16 cellular contexts compared by ENCODE assay signal in the genomic region with DNA sequence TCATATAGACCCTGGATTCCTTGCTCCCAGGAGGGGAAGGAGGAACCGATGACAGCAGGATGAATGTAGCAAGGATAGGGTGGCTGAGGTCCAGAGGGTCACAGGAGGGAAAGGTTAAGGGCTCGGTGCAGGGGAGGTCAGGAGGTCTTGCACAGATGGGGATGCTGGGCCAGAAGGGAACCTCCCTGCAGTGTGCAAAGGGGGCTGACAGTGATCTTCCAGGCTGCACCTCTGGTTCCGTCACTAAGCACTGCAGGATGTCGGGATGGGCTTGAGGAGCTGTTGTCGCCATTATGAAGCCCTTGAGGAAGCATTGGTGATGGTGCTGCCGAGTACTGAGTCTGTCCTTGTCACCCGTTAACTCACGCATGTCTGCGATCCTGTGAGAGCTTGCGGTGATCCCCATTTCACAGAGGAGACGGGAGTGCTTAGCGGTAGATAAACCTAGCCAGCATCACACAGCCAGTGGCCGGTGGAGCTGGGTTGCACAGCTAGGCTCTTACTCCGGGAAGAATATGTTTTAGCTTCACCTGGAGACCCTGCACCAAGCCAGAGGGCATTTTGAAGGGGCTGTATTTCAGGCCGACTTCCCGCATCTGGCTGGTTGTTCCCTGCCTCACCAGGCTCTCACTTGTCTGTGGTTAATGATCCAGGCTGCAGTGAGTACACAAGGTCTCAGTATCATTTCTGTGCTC.
DNase-seq lines count a peak whose midpoint lies in the region; ATAC-seq, FAIRE-seq and TF ChIP-seq lines count a peak whose summit lies in the region.
"Had no signal": no experiment of that assay in that cellular context is flagged by ENCODE, and none has a peak within 500 bp of the region (broad histone marks: within the 10 kb centered on the region; RNA-seq: fewer than 3 reads in every experiment).

No MANE protein-coding gene starts in this region.

- 97% methylated on average over 11 of the region's 16 CpGs for WGBS in SK-N-SH (ENCODE audit: low lambda C conversion rate)

- no peak for TF ChIP-seq CTCF in VCaP (conservative IDR thresholded peaks at IDR 0.05)
- no peak for TF ChIP-seq CTCF in keratinocyte (optimal IDR thresholded peaks at IDR 0.05 in 1 of 3, IDR thresholded peaks at IDR 0.05 in 1 of 3, conservative IDR thresholded peaks at IDR 0.05 in 1 of 3; ENCODE audit: extremely low read depth in 1 of 3, insufficient read depth in 2 of 3, low read length in 3 of 3)
- no peak for TF ChIP-seq CTCF in progenitor cell of endocrine pancreas (IDR thresholded peaks at IDR 0.05; ENCODE audit: unreplicated experiment)
- TF ChIP-seq CTCF in SK-N-SH (IDR thresholded peaks at IDR 0.05), result no peak

- dilution Hi-C loops in keratinocyte (cut with MboI; ENCODE audit: extremely low pct_ligation_motif_present, low sequenced_read_pairs), result no loop called here

- TF ChIP-seq EP300 in SK-N-SH (IDR thresholded peaks at IDR 0.05; ENCODE audit: borderline replicate concordance in 1 of 2, low read depth in 1 of 2, low read length in 1 of 2), result no peak

- no peaks in the 10 kb centered on the region for H3F3A ChIP-seq in SK-N-SH (replicated peaks; ENCODE audit: insufficient read depth)

- peaks cover 0 to 7% (median 0%) of the 10 kb centered on the region in 11 experiments; a peak in 4 of 22 replicates for H3K9me3 ChIP-seq in BLaER1 treated with 17β-estradiol and CSF1 and Interleukin-3, amounts not matched to agents 10 nM and 100 nM (replicated peaks in 1 of 11)
- H3K9me3 ChIP-seq in keratinocyte (ENCODE audit: control insufficient read depth, low read depth, low read length) (no peaks in the 10 kb centered on the region), SK-N-SH (no peaks in the 10 kb centered on the region)
- H3K9me3 ChIP-seq: HAP-1, neutrophil had no signal

- no peaks in the 10 kb centered on the region for H3K9me2 ChIP-seq in SK-N-SH

- POLR2A ChIA-PET in SK-N-SH (lab: Yijun Ruan, JAX), result interaction anchor here (0.8 kb wide), 1 partner anchor 120 kb away, joined by 3 read pairs; a partner anchor contains a TSS

- H3K36me3 ChIP-seq in BLaER1 treated with 17β-estradiol and CSF1 and Interleukin-3, amounts not matched to agents 10 nM and 100 nM, result peaks cover 0 to 41% (median 0%) of the 10 kb centered on the region in 11 experiments; a peak in 6 of 22 replicates
- H3K36me3 ChIP-seq in keratinocyte (ENCODE audit: control insufficient read depth in 2 of 2, extremely low read depth in 1 of 2, insufficient read depth in 2 of 2, low read length in 2 of 2), result peaks cover 2 to 7% of the 10 kb centered on the region in 2 experiments
- no peaks in the 10 kb centered on the region for H3K36me3 ChIP-seq in SK-N-SH (replicated peaks in 1 of 2; ENCODE audit: control insufficient read depth in 1 of 2, insufficient read depth in 2 of 2, low read length in 1 of 2)
- H3K36me3 ChIP-seq: HAP-1 had no signal

- ATAC-seq in HG02970 (IDR thresholded peaks at IDR 0.05; ENCODE audit: low FRiP score, unreplicated experiment) (no peak), HG02623 (IDR thresholded peaks at IDR 0.05; ENCODE audit: unreplicated experiment) (no peak)

- H3K9me1 ChIP-seq in keratinocyte (ENCODE audit: control insufficient read depth, extremely low read depth, insufficient read depth, low read length), result no peaks in the 10 kb centered on the region

- peaks cover 0 to 85% (median 0%) of the 10 kb centered on the region in 11 experiments; a peak in 10 of 22 replicates for H4K20me1 ChIP-seq in BLaER1 treated with 17β-estradiol and CSF1 and Interleukin-3, amounts not matched to agents 10 nM and 100 nM
- H4K20me1 ChIP-seq in keratinocyte (ENCODE audit: control insufficient read depth, extremely low read depth, insufficient read depth, low read length) (no peaks in the 10 kb centered on the region), SK-N-SH (ENCODE audit: insufficient read depth) (no peaks in the 10 kb centered on the region)

- H3K9ac ChIP-seq in BLaER1 treated with 17β-estradiol and CSF1 and Interleukin-3, amounts not matched to agents 10 nM and 100 nM, result peak overlapping the region in 1 of 11 experiments; percentile 30; a peak in 2 of 22 replicates
- H3K9ac ChIP-seq in keratinocyte (ENCODE audit: control insufficient read depth, extremely low read depth, insufficient read depth, low read length) (no peak overlapping the region), SK-N-SH (no peak overlapping the region)

- H3K9me3 Mint-ChIP-seq in progenitor cell of endocrine pancreas (ENCODE audit: low read depth), result no peaks in the 10 kb centered on the region
- H3K9me3 Mint-ChIP-seq: activated naive CD8-positive, alpha-beta T cell treated with anti-CD3 and anti-CD28 coated beads for 36 hours; T-helper 1 cell treated with Interleukin-12 subunit alpha and Interleukin-12 subunit beta and Interleukin-4 antibody, amounts not matched to agents 30 μg/mL and 1 μg/mL, for 36 hours had no signal

- peak overlapping the region; percentile 51 for H3K27ac Mint-ChIP-seq in progenitor cell of endocrine pancreas
- H3K27ac Mint-ChIP-seq: activated naive CD8-positive, alpha-beta T cell treated with anti-CD3 and anti-CD28 coated beads for 36 hours; T-helper 1 cell treated with Interleukin-12 subunit alpha and Interleukin-12 subunit beta and Interleukin-4 antibody, amounts not matched to agents 30 μg/mL and 1 μg/mL, for 36 hours had no signal

- H2AFZ ChIP-seq in keratinocyte (ENCODE audit: control insufficient read depth, low read length) (no peak overlapping the region), SK-N-SH (ENCODE audit: low read depth) (no peak overlapping the region)

- peak overlapping the region in 8 of 11 experiments; percentile 29 to 86 (median 62); a peak in 13 of 22 replicates for H3K4me2 ChIP-seq in BLaER1 treated with 17β-estradiol and CSF1 and Interleukin-3, amounts not matched to agents 10 nM and 100 nM
- no peak overlapping the region for H3K4me2 ChIP-seq in keratinocyte (ENCODE audit: control insufficient read depth, extremely low read depth, insufficient read depth, low read depth, low read length)
- H3K4me2 ChIP-seq in SK-N-SH, result no peak overlapping the region

- no peak overlapping the region for H3K4me3 Mint-ChIP-seq in progenitor cell of endocrine pancreas (ENCODE audit: low read depth)
- H3K4me3 Mint-ChIP-seq: activated naive CD8-positive, alpha-beta T cell treated with anti-CD3 and anti-CD28 coated beads for 36 hours; T-helper 1 cell treated with Interleukin-12 subunit alpha and Interleukin-12 subunit beta and Interleukin-4 antibody, amounts not matched to agents 30 μg/mL and 1 μg/mL, for 36 hours had no signal

- TF ChIP-seq RAD21 in SK-N-SH (IDR thresholded peaks at IDR 0.05; ENCODE audit: low read length), result no peak

- H3K4me1 Mint-ChIP-seq in progenitor cell of endocrine pancreas (ENCODE audit: low read depth), result peaks cover 15% of the 10 kb centered on the region

- H3K27me3 Mint-ChIP-seq in progenitor cell of endocrine pancreas, result no peaks in the 10 kb centered on the region
- H3K27me3 Mint-ChIP-seq: activated naive CD8-positive, alpha-beta T cell treated with anti-CD3 and anti-CD28 coated beads for 36 hours had no signal

- CTCF ChIA-PET in SK-N-SH (lab: Yijun Ruan, JAX), result interaction anchor here (0.6 to 6.1 kb wide), 6 partner anchors 10 to 1083 kb away, joined by 3 to 81 read pairs (median 4); no protein-coding TSS in a partner anchor

- no peak overlapping the region for H3K4me3 ChIP-seq in BLaER1 treated with 17β-estradiol and CSF1 and Interleukin-3, amounts not matched to agents 10 nM and 100 nM
- H3K4me3 ChIP-seq in keratinocyte (ENCODE audit: control insufficient read depth in 2 of 3, extremely low read depth in 1 of 3, insufficient read depth in 2 of 3, low read depth in 1 of 3, low read length in 3 of 3) (no peak overlapping the region), SK-N-SH (ENCODE audit: low read depth in 2 of 2, low read length in 1 of 2) (no peak overlapping the region)
- H3K4me3 ChIP-seq: HAP-1 had no signal

- no peaks in the 10 kb centered on the region for H3K27me3 ChIP-seq in BLaER1 treated with 17β-estradiol and CSF1 and Interleukin-3, amounts not matched to agents 10 nM and 100 nM
- H3K27me3 ChIP-seq in keratinocyte (ENCODE audit: control insufficient read depth, extremely low read depth, insufficient read depth, low read length) (no peaks in the 10 kb centered on the region), SK-N-SH (ENCODE audit: insufficient read depth) (no peaks in the 10 kb centered on the region)
- H3K27me3 ChIP-seq: neutrophil had no signal

- no peaks in the 10 kb centered on the region for H3K36me3 Mint-ChIP-seq in progenitor cell of endocrine pancreas (ENCODE audit: insufficient read depth)

- H3K4me1 ChIP-seq in BLaER1 treated with 17β-estradiol and CSF1 and Interleukin-3, amounts not matched to agents 10 nM and 100 nM, result peaks cover 18 to 83% (median 62%) of the 10 kb centered on the region in 10 experiments
- H3K4me1 ChIP-seq in keratinocyte (ENCODE audit: control insufficient read depth, extremely low read depth, insufficient read depth, low read length) (peaks cover 17% of the 10 kb centered on the region), SK-N-SH (ENCODE audit: control insufficient read depth in 1 of 2, insufficient read depth in 2 of 2, low read depth in 1 of 2, low read length in 1 of 2) (peaks cover 3 to 12% of the 10 kb centered on the region in 2 experiments; a peak in 2 of 4 replicates)

- H3K79me2 ChIP-seq in keratinocyte (ENCODE audit: control insufficient read depth, insufficient read depth, low read length), result no peaks in the 10 kb centered on the region
- H3K79me2 ChIP-seq in SK-N-SH (ENCODE audit: insufficient read depth), result no peaks in the 10 kb centered on the region

- 0 out of 22 replicates have a peak overlapping the region, but pooled peaks of 1 of the 11 experiments have one; percentile 5 for H3K27ac ChIP-seq in BLaER1 treated with 17β-estradiol and CSF1 and Interleukin-3, amounts not matched to agents 10 nM and 100 nM
- H3K27ac ChIP-seq in VCaP, result peak overlapping the region; percentile 52
- H3K27ac ChIP-seq in keratinocyte (ENCODE audit: control insufficient read depth, insufficient read depth, low read length), result no peak overlapping the region
- H3K27ac ChIP-seq in SK-N-SH (ENCODE audit: low read depth in 2 of 2, low read length in 1 of 2), result no peak overlapping the region
- H3K27ac ChIP-seq: neutrophil had no signal

- FAIRE-seq in keratinocyte (lab: Jason Lieb, UNC), result peak; percentile 17

- DNase-seq in keratinocyte (ENCODE audit: low read depth, low spot score) (no peak), progenitor cell of endocrine pancreas (ENCODE audit: low spot score, unreplicated experiment) (no peak), SK-N-SH (no peak), DMS53 treated with DMSO at 0.1 percent for 48 hours (lab: John Stamatoyannopoulos, UW; ENCODE audit: unreplicated experiment) (no peak)
- DNase-seq: activated CD8-positive, alpha-beta memory T cell treated with anti-CD3 and anti-CD28 coated beads, Interleukin-2, amount 50 U/mL, for 48 hours; activated naive CD8-positive, alpha-beta T cell treated with anti-CD3 and anti-CD28 coated beads for 36 hours; KBM-7; NCI-H146; NCI-H524 treated with DMSO at 0.1 percent for 48 hours had no signal

Comparison
In these comparisons a context has a peak if more than half of its experiments do, and no peak if none do; other contexts are left out.
1. H3K4me2 ChIP-seq: peak in BLaER1 treated with 17β-estradiol and CSF1 and Interleukin-3, amounts not matched to agents 10 nM and 100 nM (8 of 11); none in keratinocyte (single experiment) and SK-N-SH (single experiment).